ENCODE assay signal across 16 cellular contexts in genomic region chr5:94028001-94028400, GRCh38.
DNase-seq lines count a peak whose midpoint lies in the region; ATAC-seq and TF ChIP-seq lines count a peak whose summit lies in the region.
"Had no signal": no experiment of that assay in that cellular context is flagged by ENCODE, and none has a peak within 500 bp of the region (broad histone marks: within the 10 kb centered on the region; RNA-seq: fewer than 3 reads in every experiment).

No MANE protein-coding gene starts in this region.

- H3K4me1 ChIP-seq in SK-N-SH (ENCODE audit: control insufficient read depth in 1 of 2, insufficient read depth in 2 of 2, low read depth in 1 of 2, low read length in 1 of 2) (peaks cover 0 to 2% of the 10 kb centered on the region in 2 experiments; a peak in 1 of 4 replicates), mesendoderm (ENCODE audit: control insufficient read depth, low read depth, low read length) (peaks cover 14% of the 10 kb centered on the region), Peyer's patch (no peaks in the 10 kb centered on the region)

- TF ChIP-seq POLR2A in Peyer's patch (IDR thresholded peaks at IDR 0.05) = no peak

- H2AFZ ChIP-seq in SK-N-SH (ENCODE audit: low read depth) = no peak overlapping the region

- CTCF ChIA-PET in SK-N-SH (lab: Yijun Ruan, JAX) = interaction anchor here (1.2 to 1.5 kb wide), 2 partner anchors 13 to 21 kb away, joined by 3 to 4 read pairs; no protein-coding TSS in a partner anchor

- H3K56ac ChIP-seq in mesendoderm (ENCODE audit: low read length) = no peak overlapping the region

- no peak overlapping the region for H3K4ac ChIP-seq in mesendoderm (ENCODE audit: low read depth, low read length)

- TF ChIP-seq CTCF in SK-N-SH (IDR thresholded peaks at IDR 0.05) = no peak
- no peak for TF ChIP-seq CTCF in epithelial cell of esophagus (IDR thresholded peaks at IDR 0.05; ENCODE audit: insufficient read depth, low read depth, low read length, missing control alignments)
- TF ChIP-seq CTCF in Peyer's patch (IDR thresholded peaks at IDR 0.05) = no peak

- H3K79me2 ChIP-seq in SK-N-SH (ENCODE audit: insufficient read depth) (no peaks in the 10 kb centered on the region), mesendoderm (ENCODE audit: control insufficient read depth, insufficient read depth, low read length) (no peaks in the 10 kb centered on the region)

- no peaks in the 10 kb centered on the region for H4K20me1 ChIP-seq in SK-N-SH (ENCODE audit: insufficient read depth)

- DNase-seq in SK-N-SH (no peak), epithelial cell of esophagus (ENCODE audit: low read depth) (peak; percentile 70), mesendoderm (peak; percentile 78), SIG-M5 treated with dmso at 0.1 percent for 504 hours (lab: John Stamatoyannopoulos, UW; ENCODE audit: unreplicated experiment) (no peak), Peyer's patch (no peak), activated gamma-delta T cell (lab: John Stamatoyannopoulos, UW) (no peak), GM19238 (ENCODE audit: insufficient read length, low spot score) (no peak)
- DNase-seq: MV-4-11; NCI-H1417 treated with DMSO at 0.1 percent for 48 hours; NCI-H2029 treated with DMSO at 0.1 percent for 48 hours; NCI-H526; NK-92 treated with Interleukin-12 subunit alpha and Interleukin-12 subunit beta, amount 100 ng/mL, for 24 hours; PC-3 had no signal

- no peak overlapping the region for H2BK15ac ChIP-seq in mesendoderm (replicated peaks; ENCODE audit: low read depth)

- no peak overlapping the region for H3K9ac ChIP-seq in SK-N-SH
- no peak overlapping the region for H3K9ac ChIP-seq in mesendoderm (ENCODE audit: low read length)
- H3K9ac ChIP-seq: BLaER1 treated with 17β-estradiol and CSF1 and Interleukin-3, amounts not matched to agents 10 nM and 100 nM had no signal

- H3K27me3 ChIP-seq in SK-N-SH (ENCODE audit: insufficient read depth) (no peaks in the 10 kb centered on the region), mesendoderm (ENCODE audit: insufficient read depth, low read length, poor library complexity) (no peaks in the 10 kb centered on the region), Peyer's patch (no peaks in the 10 kb centered on the region)
- H3K27me3 ChIP-seq: BLaER1 treated with 17β-estradiol and CSF1 and Interleukin-3, amounts not matched to agents 10 nM and 100 nM had no signal

- H3K9me3 ChIP-seq in SK-N-SH = no peaks in the 10 kb centered on the region
- no peaks in the 10 kb centered on the region for H3K9me3 ChIP-seq in Peyer's patch

- H3K4me3 ChIP-seq in SK-N-SH (ENCODE audit: low read depth in 2 of 2, low read length in 1 of 2) (no peak overlapping the region), epithelial cell of esophagus (ENCODE audit: low read length) (no peak overlapping the region), mesendoderm (ENCODE audit: low read length) (no peak overlapping the region), Peyer's patch (no peak overlapping the region)
- H3K4me3 ChIP-seq: BLaER1 treated with 17β-estradiol and CSF1 and Interleukin-3, amounts not matched to agents 10 nM and 100 nM; SK-N-MC had no signal

- no peak overlapping the region for H3K18ac ChIP-seq in mesendoderm (ENCODE audit: low read length)

- H3K4me2 ChIP-seq in SK-N-SH = no peak overlapping the region
- no peak overlapping the region for H3K4me2 ChIP-seq in mesendoderm (ENCODE audit: low read length)
- H3K4me2 ChIP-seq: BLaER1 treated with 17β-estradiol and CSF1 and Interleukin-3, amounts not matched to agents 10 nM and 100 nM had no signal

- H4K8ac ChIP-seq in mesendoderm (ENCODE audit: low read depth, low read length) = no peak overlapping the region

- TF ChIP-seq RAD21 in SK-N-SH (IDR thresholded peaks at IDR 0.05; ENCODE audit: low read length) = no peak

- H3K27ac ChIP-seq in SK-N-SH (ENCODE audit: low read depth in 2 of 2, low read length in 1 of 2) (no peak overlapping the region), mesendoderm (ENCODE audit: low read depth, low read length) (peak overlapping the region; percentile 48), Peyer's patch (no peak overlapping the region)
- H3K27ac ChIP-seq: BLaER1 treated with 17β-estradiol and CSF1 and Interleukin-3, amounts not matched to agents 10 nM and 100 nM; SK-N-MC had no signal

- H2BK5ac ChIP-seq in mesendoderm (ENCODE audit: low read length) = no peak overlapping the region

- H3F3A ChIP-seq in SK-N-SH (replicated peaks; ENCODE audit: insufficient read depth) = no peaks in the 10 kb centered on the region

- H4K5ac ChIP-seq in mesendoderm (ENCODE audit: low read length) = no peak overlapping the region

- 29% methylated on average over 1 of the region's 1 CpG for WGBS in SK-N-SH (ENCODE audit: low lambda C conversion rate)
- WGBS in mesendoderm (ENCODE audit: extremely low coverage, insufficient coverage, low lambda C conversion rate) = no CpG with 5 or more reads among the region's 1 CpG

- H3K36me3 ChIP-seq in SK-N-SH (replicated peaks in 1 of 2; ENCODE audit: control insufficient read depth in 1 of 2, insufficient read depth in 2 of 2, low read length in 1 of 2) = peaks cover 0 to 5% of the 10 kb centered on the region in 2 experiments
- H3K36me3 ChIP-seq in mesendoderm (ENCODE audit: control insufficient read depth, insufficient read depth, low read length) = no peaks in the 10 kb centered on the region
- H3K36me3 ChIP-seq in Peyer's patch = no peaks in the 10 kb centered on the region

- H2AK5ac ChIP-seq in mesendoderm (ENCODE audit: low read length) = no peak overlapping the region

- ATAC-seq in SK-N-SH treated with all-trans-retinoic acid at 6 μM for 48 hours = no peak
- ATAC-seq: PC-3 had no signal

- POLR2A ChIA-PET in SK-N-SH (lab: Yijun Ruan, JAX) = no interaction called here

- TF ChIP-seq EP300 in SK-N-SH (IDR thresholded peaks at IDR 0.05; ENCODE audit: borderline replicate concordance in 1 of 2, low read depth in 1 of 2, low read length in 1 of 2) = no peak

- H3K9me2 ChIP-seq in SK-N-SH = no peaks in the 10 kb centered on the region

- H3K79me1 ChIP-seq in mesendoderm (ENCODE audit: low read length) = no peaks in the 10 kb centered on the region

- H3K23ac ChIP-seq in mesendoderm (ENCODE audit: low read length) = no peak overlapping the region

- no peak overlapping the region for H2BK120ac ChIP-seq in mesendoderm (ENCODE audit: low read depth, low read length)

TF ChIP-seq in SK-N-SH treated with all-trans-retinoic acid at 6 μM for 48 hours, 23 proteins besides CTCF, POLR2A, EP300 and RAD21:
- TF ChIP-seq CSDC2 (CRISPR knock-in tag; IDR thresholded peaks at IDR 0.05) (no peak), ISL1 (CRISPR knock-in tag; IDR thresholded peaks at IDR 0.05) (peak; percentile 43; the same call in 1 of the 2 replicates)

TF ChIP-seq in SK-N-SH, 30 proteins besides CTCF, POLR2A, EP300 and RAD21:
- no peak for TF ChIP-seq MEF2A (IDR thresholded peaks at IDR 0.05; ENCODE audit: borderline replicate concordance, low read depth)
- TF ChIP-seq MXI1 (IDR thresholded peaks at IDR 0.05; ENCODE audit: low read depth, low read length) = no peak
- TF ChIP-seq FOXJ3 (CRISPR knock-in tag; IDR thresholded peaks at IDR 0.05) = no peak
- TF ChIP-seq PBX3 (IDR thresholded peaks at IDR 0.05) = no peak
- no peak for TF ChIP-seq RFX5 (IDR thresholded peaks at IDR 0.05; ENCODE audit: low read length)
- no peak for TF ChIP-seq ELF1 (IDR thresholded peaks at IDR 0.05)
- TF ChIP-seq CHD2 (IDR thresholded peaks at IDR 0.05; ENCODE audit: low read length, partially characterized antibody) = no peak
- TF ChIP-seq SMC3 (IDR thresholded peaks at IDR 0.05; ENCODE audit: low read depth, low read length) = no peak
- no peak for TF ChIP-seq FOXM1 (IDR thresholded peaks at IDR 0.05; ENCODE audit: low read depth)
- no peak for TF ChIP-seq TAF1 (IDR thresholded peaks at IDR 0.05; ENCODE audit: borderline replicate concordance, low read depth, low read length)
- no peak for TF ChIP-seq GABPA (IDR thresholded peaks at IDR 0.05; ENCODE audit: low read depth)

Comparison
In these comparisons a context has a peak if more than half of its experiments do, and no peak if none do; other contexts are left out.
1. DNase-seq: peak in epithelial cell of esophagus (single experiment) and mesendoderm (single experiment); none in SK-N-SH (single experiment), SIG-M5 treated with dmso at 0.1 percent for 504 hours (single experiment), Peyer's patch (0 of 3), activated gamma-delta T cell (single experiment) and GM19238 (single experiment).